ENCODE assay signal across 9 cellular contexts in genomic region chr7:100270915-100271593, GRCh38. TPM values are rescaled to one million over a fixed set of nuclear protein-coding genes. Genes with fewer than 3 reads are reported as not detected.
DNase-seq lines count a peak whose midpoint lies in the region; ATAC-seq, FAIRE-seq and TF ChIP-seq lines count a peak whose summit lies in the region.
"Not testable (repeated sequence)": the region's sequence is repeated elsewhere in the genome, so short reads cannot be mapped to it uniquely, and the experiment has no call there.
"Had no signal": no experiment of that assay in that cellular context is flagged by ENCODE, and none has a peak within 500 bp of the region (broad histone marks: within the 10 kb centered on the region; RNA-seq: fewer than 3 reads in every experiment).

No MANE protein-coding gene starts in this region.

- H2AFZ ChIP-seq in GM23338, result not testable (repeated sequence)

- H3K9me3 Mint-ChIP-seq in GM23338; MCF 10A (ENCODE audit: unreplicated experiment): not testable (repeated sequence)

- CTCF ChIA-PET in A549 (lab: Yijun Ruan, JAX), result not testable (repeated sequence)
- CTCF ChIA-PET in MCF 10A (lab: Yijun Ruan, JAX), result interaction anchor here (0.8 kb wide), 1 partner anchor 137 kb away, joined by 3 read pairs; no protein-coding TSS in a partner anchor

- ATAC-seq in A549, result peak; percentile 41 to 44; a peak in 5 of 6 replicates
- peak; percentile 19 for ATAC-seq in GM23338

- not testable (repeated sequence) for H3K9me3 ChIP-seq in A549; mucosa of rectum (ENCODE audit: control insufficient read depth in 2 of 2, low read length in 2 of 2)

- H3K36me3 Mint-ChIP-seq in GM23338 (ENCODE audit: low read depth); MCF 10A (ENCODE audit: insufficient read depth, unreplicated experiment): not testable (repeated sequence)

- H3K27ac Mint-ChIP-seq in GM23338, result peak overlapping the region; percentile 50; the same call in 1 of the 2 replicates
- peak overlapping the region; percentile 46 for H3K27ac Mint-ChIP-seq in MCF 10A (ENCODE audit: low read depth, unreplicated experiment)

- not testable (repeated sequence) for H4K20me1 ChIP-seq in GM23338 (replicated peaks; ENCODE audit: insufficient read depth)

- H3F3A ChIP-seq in GM23338 (replicated peaks; ENCODE audit: low read depth), result peaks cover 15% of the 10 kb centered on the region; the same call in 1 of the 2 replicates

- H3K27me3 Mint-ChIP-seq in GM23338 (ENCODE audit: insufficient read depth, low read depth, poor library complexity), result peaks cover 17% of the 10 kb centered on the region
- not testable (repeated sequence) for H3K27me3 Mint-ChIP-seq in MCF 10A (ENCODE audit: insufficient read depth, unreplicated experiment)

- not testable (repeated sequence) for H3K27me3 ChIP-seq in GM23338 (ENCODE audit: insufficient read depth); mucosa of rectum (ENCODE audit: control insufficient read depth in 2 of 2, insufficient read depth in 2 of 2, low read length in 2 of 2)

- not testable (repeated sequence) for H3K9me2 ChIP-seq in GM23338 (ENCODE audit: insufficient read depth)

- H3K27ac ChIP-seq in A549, result peak overlapping the region; percentile 87 to 98
- not testable (repeated sequence) for H3K27ac ChIP-seq in GM23338 (ENCODE audit: low read depth); mucosa of rectum (ENCODE audit: low read depth in 2 of 2, low read length in 2 of 2)
- peak overlapping the region in 7 of 21 experiments; percentile 61 to 80 (median 73) for H3K27ac ChIP-seq in skin epidermis

- not testable (repeated sequence) for FAIRE-seq in A549 (lab: Jason Lieb, UNC)

- not testable (repeated sequence) for H3K36me3 ChIP-seq in GM23338 (ENCODE audit: insufficient read depth); mucosa of rectum (ENCODE audit: control insufficient read depth in 2 of 2, insufficient read depth in 2 of 2, low read length in 2 of 2)

- not testable (repeated sequence) for BruUV-seq in MCF 10A (replicated peaks; lab: Mats Ljungman, UMichigan)

- H3K4me3 ChIP-seq in A549, result peak overlapping the region; percentile 90
- H3K4me3 ChIP-seq in GM23338, result peak overlapping the region; percentile 76
- H3K4me3 ChIP-seq in mucosa of rectum (ENCODE audit: low read length in 2 of 2), result peak overlapping the region; percentile 10 to 37
- peak overlapping the region; percentile 51 to 82 (median 64) for H3K4me3 ChIP-seq in skin epidermis

- not testable (repeated sequence) for TF ChIP-seq EP300 in A549 (IDR thresholded peaks at IDR 0.05)

- H3K79me2 ChIP-seq in GM23338 (replicated peaks; ENCODE audit: insufficient read depth), result peaks cover 38% of the 10 kb centered on the region

- not testable (repeated sequence) for H3K9ac ChIP-seq in mucosa of rectum (ENCODE audit: low read depth in 1 of 2, low read length in 2 of 2)

- not testable (repeated sequence) for TF ChIP-seq POLR2A in A549 (IDR thresholded peaks at IDR 0.05; ENCODE audit: low read length)

- intact Hi-C loops in MCF 10A (cut with micrococcal nuclease), result not testable (repeated sequence)

- TF ChIP-seq RAD21 in A549 (conservative IDR thresholded peaks at IDR 0.05 in 1 of 2, IDR thresholded peaks at IDR 0.05 in 1 of 2), result not testable (repeated sequence)

- H3K4me1 ChIP-seq in A549 (peaks cover 38% of the 10 kb centered on the region), GM23338 (ENCODE audit: insufficient read depth) (peaks cover 10% of the 10 kb centered on the region; the same call in 1 of the 2 replicates)
- not testable (repeated sequence) for H3K4me1 ChIP-seq in mucosa of rectum (ENCODE audit: control insufficient read depth in 2 of 2, insufficient read depth in 2 of 2, low read length in 2 of 2)

- peak overlapping the region; percentile 86 for H3K4me3 Mint-ChIP-seq in GM23338
- peak overlapping the region; percentile 67 for H3K4me3 Mint-ChIP-seq in MCF 10A (ENCODE audit: unreplicated experiment)

- peak overlapping the region; percentile 99 for H3K4me2 ChIP-seq in A549
- H3K4me2 ChIP-seq in GM23338, result peak overlapping the region; percentile 85

- DNase-seq in A549 (ENCODE audit: low read depth in 1 of 2, low spot score in 1 of 2) (peak in 1 of 2 experiments; percentile 42), GM23338 (ENCODE audit: low spot score) (peak; percentile 54), NCI-H345 treated with DMSO at 0.1 percent for 48 hours (lab: John Stamatoyannopoulos, UW; ENCODE audit: unreplicated experiment) (peak; percentile 11), glomerular visceral epithelial cell (ENCODE audit: extremely low spot score) (peak; percentile 12)
- DNase-seq in activated CD4-positive, alpha-beta T cell treated with anti-CD3 and anti-CD28 coated beads, Interleukin-2, amount 50 U/mL, for 4 hours, result peak; percentile 14 to 30
- not testable (repeated sequence) for DNase-seq in MCF 10A (ENCODE audit: unreplicated experiment)

- WGBS in A549 (ENCODE audit: missing lambda C conversion rate), result 1% methylated on average over 16 of the region's 29 CpGs

- POLR2A ChIA-PET in A549 (lab: Yijun Ruan, JAX), result not testable (repeated sequence)
- POLR2A ChIA-PET in MCF 10A (lab: Yijun Ruan, JAX), result interaction anchor here (0.9 to 1.1 kb wide), 3 partner anchors 29 to 158 kb away, joined by 3 to 4 read pairs (median 4); partner anchors contain the start of gene ZCWPW1

- H3K4me1 Mint-ChIP-seq in GM23338, result peaks cover 37% of the 10 kb centered on the region
- not testable (repeated sequence) for H3K4me1 Mint-ChIP-seq in MCF 10A (ENCODE audit: insufficient read depth, unreplicated experiment)

- TF ChIP-seq CTCF in A549 (IDR thresholded peaks at IDR 0.05); GM23338 (conservative IDR thresholded peaks at IDR 0.05; ENCODE audit: low read depth in 2 of 2); MCF 10A (IDR thresholded peaks at IDR 0.05; ENCODE audit: unreplicated experiment): not testable (repeated sequence)

TF ChIP-seq in A549, 52 proteins besides CTCF, POLR2A, EP300 and RAD21:
- 0 out of 2 replicates have a peak, but pooled peaks have one; percentile 8 for TF ChIP-seq MAX (IDR thresholded peaks at IDR 0.05)
TF ChIP-seq in A549: peak in this region for 1; not testable (repeated sequence) for 51.

RNA-seq across cellular contexts. Expression of gene SPDYE3, which starts 36.4 kb away (rescaled TPM):
- 0.04 TPM in 1 of 2 replicates, not detected in the other for polyA plus RNA-seq in A549 (2011; rRNA removed)
- polyA plus RNA-seq in A549 (2012; cell fraction: cytosol; rRNA removed), result not detected in 2 replicates
- polyA plus RNA-seq in A549 (2012; cell fraction: nucleus; rRNA removed), result not detected in 2 replicates
- 0.04 TPM in 1 of 3 replicates, not detected in the others for polyA plus RNA-seq in A549 (2017; fragmentation: RNase III; extraction: RNeasy Plus Mini Kit Qiagen cat#74134 plus additional on column Dnase treatment)
- not detected in 2 replicates for polyA minus RNA-seq in A549 (2011; rRNA and poly(A)+ RNA removed)
- total RNA-seq in GM23338 (2014; rRNA removed; shearing (Covaris generic)), result not detected in 2 replicates
- 3.6 and 4.1 TPM in 2 replicates for polyA plus RNA-seq in GM23338 (2016; fragmentation: Nextera tagmentation; extraction: Ambion mirVana)
- total RNA-seq in MCF 10A (2022), result not detected in 2 replicates
- total RNA-seq: A172 had no signal

RNA-seq across cellular contexts. Expression of gene PVRIG, which starts 51.3 kb away (rescaled TPM):
- not detected in 2 replicates for polyA plus RNA-seq in A549 (2011; rRNA removed)
- polyA plus RNA-seq in A549 (2012; cell fraction: cytosol; rRNA removed), result not detected in 2 replicates
- polyA plus RNA-seq in A549 (2012; cell fraction: nucleus; rRNA removed), result 0.07 and 0.10 TPM in 2 replicates
- not detected in 3 replicates for polyA plus RNA-seq in A549 (2017; fragmentation: RNase III; extraction: RNeasy Plus Mini Kit Qiagen cat#74134 plus additional on column Dnase treatment)
- not detected in 2 replicates for polyA minus RNA-seq in A549 (2011; rRNA and poly(A)+ RNA removed)
- not detected in 2 replicates for total RNA-seq in GM23338 (2014; rRNA removed; shearing (Covaris generic))
- 1.1 TPM in 1 of 2 replicates, not detected in the other for polyA plus RNA-seq in GM23338 (2016; fragmentation: Nextera tagmentation; extraction: Ambion mirVana)
- total RNA-seq in MCF 10A (2022), result 0.74 TPM in 1 of 2 replicates, not detected in the other
- total RNA-seq: A172 had no signal

Comparison
In these comparisons a context has a peak if more than half of its experiments do, and no peak if none do; other contexts are left out.
1. H3K4me3 ChIP-seq: peak in every context shown above with its lines; median percentile 90 in A549; 76 in GM23338; 64 in skin epidermis; 24 in mucosa of rectum.